18 cellular contexts compared by ENCODE assay signal in genomic region chr12:19074700-19075099, GRCh38.
"Had no signal": no experiment of that assay in that cellular context is flagged by ENCODE, and none has a peak within 500 bp of the region (broad histone marks: within the 10 kb centered on the region; RNA-seq: fewer than 3 reads in every experiment).

No MANE protein-coding gene starts in this region.

- H3K4me1 Mint-ChIP-seq: nephron; stimulated activated naive B cell treated with anti-CD40 and anti-IgM and Interleukin-4, amounts not matched to agents 10 μg/mL and 1 μg/mL and 100 μg/mL, for 72 hours; T-cell; WTC11 had no signal

- H3K27ac Mint-ChIP-seq: activated CD4-positive, alpha-beta memory T cell treated with anti-CD3 and anti-CD28 coated beads for 36 hours; activated naive CD4-positive, alpha-beta T cell treated with anti-CD3 and anti-CD28 coated beads, Interleukin-2, amount 50 U/mL, for 72 hours; activated T-helper 1 cell treated with anti-CD3 and anti-CD28 coated beads, Interleukin-12 subunit alpha, Interleukin-12 subunit beta, Interleukin-2, Interleukin-4 antibody, amounts not matched to agents 30 ng/mL and 10 ng/mL and 1 ng/mL, durations not matched to agents 14 hours and 24 hours and 36 hours; effector memory CD8-positive, alpha-beta T cell; nephron; stimulated activated naive B cell treated with anti-CD40 and anti-IgM and Interleukin-4, amounts not matched to agents 10 μg/mL and 1 μg/mL and 100 μg/mL, for 72 hours; T-cell had no signal

- H3K27me3 ChIP-seq: adrenal gland, sigmoid colon, upper lobe of left lung had no signal

- H3K27me3 Mint-ChIP-seq: stimulated activated naive B cell treated with anti-CD40 and anti-IgM and Interleukin-4, amounts not matched to agents 10 μg/mL and 1 μg/mL and 100 μg/mL, for 72 hours had no signal

- H3K27ac ChIP-seq: adrenal gland, sigmoid colon, thoracic aorta, upper lobe of left lung had no signal

- H3K36me3 ChIP-seq: adrenal gland, sigmoid colon, thoracic aorta, upper lobe of left lung had no signal

- H3K9me3 Mint-ChIP-seq: activated CD4-positive, alpha-beta memory T cell treated with anti-CD3 and anti-CD28 coated beads for 36 hours; activated naive CD4-positive, alpha-beta T cell treated with anti-CD3 and anti-CD28 coated beads, Interleukin-2, amount 50 U/mL, for 72 hours; activated T-helper 1 cell treated with anti-CD3 and anti-CD28 coated beads, Interleukin-12 subunit alpha, Interleukin-12 subunit beta, Interleukin-2, Interleukin-4 antibody, amounts not matched to agents 30 ng/mL and 10 ng/mL and 1 ng/mL, durations not matched to agents 14 hours and 24 hours and 36 hours; effector memory CD8-positive, alpha-beta T cell; nephron; T-cell had no signal

- ATAC-seq: activated naive CD4-positive, alpha-beta T cell treated with anti-CD3 and anti-CD28 coated beads, Interleukin-2, amount 50 U/mL, for 72 hours; effector memory CD8-positive, alpha-beta T cell; stimulated activated naive B cell treated with anti-CD40 and anti-IgM and Interleukin-4, amounts not matched to agents 10 μg/mL and 1 μg/mL and 100 μg/mL, for 72 hours; T-cell; WTC11 had no signal

- H3K36me3 Mint-ChIP-seq: activated CD4-positive, alpha-beta memory T cell treated with anti-CD3 and anti-CD28 coated beads for 36 hours; activated naive CD4-positive, alpha-beta T cell treated with anti-CD3 and anti-CD28 coated beads, Interleukin-2, amount 50 U/mL, for 72 hours; stimulated activated naive B cell treated with anti-CD40 and anti-IgM and Interleukin-4, amounts not matched to agents 10 μg/mL and 1 μg/mL and 100 μg/mL, for 72 hours; T-cell; WTC11 had no signal

- H3K4me1 ChIP-seq: adrenal gland, sigmoid colon, upper lobe of left lung had no signal

- H3K4me3 ChIP-seq: adrenal gland, sigmoid colon, thoracic aorta, upper lobe of left lung had no signal

- DNase-seq: activated CD4-positive, alpha-beta memory T cell treated with anti-CD3 and anti-CD28 coated beads for 36 hours; activated CD4-positive, alpha-beta T cell treated with anti-CD3 and anti-CD28 coated beads for 4 hours; activated gamma-delta T cell treated with Interleukin-2 at 50 U/mL for 16 hours; activated T-cell treated with anti-CD3 and anti-CD28 coated beads for 4 hours; adrenal gland; dermis blood vessel endothelial cell; effector memory CD8-positive, alpha-beta T cell; nucleus accumbens; posterior cingulate gyrus; sigmoid colon; stimulated activated naive B cell treated with anti-CD40 and anti-IgM and Interleukin-4, amounts not matched to agents 10 μg/mL and 1 μg/mL and 100 μg/mL, for 72 hours; T-cell; upper lobe of left lung had no signal

- H3K9me3 ChIP-seq: adrenal gland, sigmoid colon, thoracic aorta, upper lobe of left lung had no signal

- H3K4me3 Mint-ChIP-seq: activated CD4-positive, alpha-beta memory T cell treated with anti-CD3 and anti-CD28 coated beads for 36 hours; activated T-helper 1 cell treated with anti-CD3 and anti-CD28 coated beads, Interleukin-12 subunit alpha, Interleukin-12 subunit beta, Interleukin-2, Interleukin-4 antibody, amounts not matched to agents 30 ng/mL and 10 ng/mL and 1 ng/mL, durations not matched to agents 14 hours and 24 hours and 36 hours; effector memory CD8-positive, alpha-beta T cell; nephron; stimulated activated naive B cell treated with anti-CD40 and anti-IgM and Interleukin-4, amounts not matched to agents 10 μg/mL and 1 μg/mL and 100 μg/mL, for 72 hours; T-cell; WTC11 had no signal
